ENCODE assay signal across 16 cellular contexts in genomic region chr11:62122076-62122475, GRCh38. TPM values are rescaled to one million over a fixed set of nuclear protein-coding genes. Genes with fewer than 3 reads are reported as not detected.
DNase-seq lines count a peak whose midpoint lies in the region; ATAC-seq, FAIRE-seq and TF ChIP-seq lines count a peak whose summit lies in the region.
"Had no signal": no experiment of that assay in that cellular context is flagged by ENCODE, and none has a peak within 500 bp of the region (broad histone marks: within the 10 kb centered on the region; RNA-seq: fewer than 3 reads in every experiment).

No MANE protein-coding gene starts in this region.

- peak overlapping the region in 1 of 2 donors; percentile 24 for H3K27ac Mint-ChIP-seq in natural killer cell treated with Interleukin-12 subunit alpha and Interleukin-12 subunit beta and Interleukin-15 and Interleukin-18, amount 100 ng/mL, for 72 hours
- H3K27ac Mint-ChIP-seq in natural killer cell, result no peak overlapping the region
- H3K27ac Mint-ChIP-seq in endodermal cell, result no peak overlapping the region
- H3K27ac Mint-ChIP-seq: CD8-positive, alpha-beta T cell had no signal

- no peak overlapping the region for H3K4me3 Mint-ChIP-seq in natural killer cell treated with Interleukin-12 subunit alpha and Interleukin-12 subunit beta and Interleukin-15 and Interleukin-18, amount 100 ng/mL, for 72 hours
- H3K4me3 Mint-ChIP-seq in natural killer cell (no peak overlapping the region), endodermal cell (no peak overlapping the region)
- H3K4me3 Mint-ChIP-seq: CD8-positive, alpha-beta T cell had no signal

- no peaks in the 10 kb centered on the region for H3K27me3 Mint-ChIP-seq in natural killer cell treated with Interleukin-12 subunit alpha and Interleukin-12 subunit beta and Interleukin-15 and Interleukin-18, amount 100 ng/mL, for 72 hours
- H3K27me3 Mint-ChIP-seq in natural killer cell (ENCODE audit: low read depth in 2 of 2) (peaks cover 0 to 6% of the 10 kb centered on the region in 2 donors), endodermal cell (ENCODE audit: insufficient read depth) (peaks cover 2% of the 10 kb centered on the region)

- H2AFZ ChIP-seq in OCI-LY1 (ENCODE audit: low read length), result no peak overlapping the region

- 58 to 73% methylated on average over 4 to 6 of the region's 6 CpGs for WGBS in endodermal cell (ENCODE audit: insufficient coverage in 1 of 2, insufficient read length in 1 of 2), 2 experiments

- no peaks in the 10 kb centered on the region for H3K36me3 Mint-ChIP-seq in natural killer cell treated with Interleukin-12 subunit alpha and Interleukin-12 subunit beta and Interleukin-15 and Interleukin-18, amount 100 ng/mL, for 72 hours
- H3K36me3 Mint-ChIP-seq in natural killer cell, result no peaks in the 10 kb centered on the region
- H3K36me3 Mint-ChIP-seq in endodermal cell (ENCODE audit: low read depth), result no peaks in the 10 kb centered on the region

- H3K9me2 ChIP-seq in OCI-LY1 (ENCODE audit: low read depth, low read length), result no peaks in the 10 kb centered on the region

- H3K27ac ChIP-seq in OCI-LY1 (ENCODE audit: low read depth, low read length, poor library complexity, severe bottlenecking) (no peak overlapping the region), endodermal cell (ENCODE audit: low read depth, low read length) (no peak overlapping the region), kidney (ENCODE audit: low read depth in 2 of 2, low read length in 2 of 2) (no peak overlapping the region)
- H3K27ac ChIP-seq: heart right ventricle, KMS-11 had no signal

- H3K9ac ChIP-seq in OCI-LY1 (ENCODE audit: low read length), result no peak overlapping the region
- H3K9ac ChIP-seq in endodermal cell (ENCODE audit: extremely low read depth, low read length, poor library complexity, severe bottlenecking), result no peak overlapping the region
- H3K9ac ChIP-seq in kidney (ENCODE audit: low read length in 2 of 2), result no peak overlapping the region
- H3K9ac ChIP-seq: KMS-11 had no signal

- H3K4me3 ChIP-seq in OCI-LY1 (ENCODE audit: low read depth, low read length, poor library complexity, severe bottlenecking) (no peak overlapping the region), endodermal cell (ENCODE audit: low read length) (no peak overlapping the region), kidney (ENCODE audit: low read length in 2 of 2) (no peak overlapping the region)
- H3K4me3 ChIP-seq: heart right ventricle had no signal

- no peaks in the 10 kb centered on the region for H3F3A ChIP-seq in OCI-LY1 (ENCODE audit: insufficient read depth, low read length)

- peaks cover 30% of the 10 kb centered on the region for H3K79me2 ChIP-seq in OCI-LY1 (ENCODE audit: insufficient read depth, low read length)

- no peaks in the 10 kb centered on the region for H4K20me1 ChIP-seq in OCI-LY1 (ENCODE audit: insufficient read depth, low read length)

- FAIRE-seq in kidney (lab: Jason Lieb, UNC), result no peak
- FAIRE-seq: GM12892 had no signal

- H3K4me1 Mint-ChIP-seq in natural killer cell treated with Interleukin-12 subunit alpha and Interleukin-12 subunit beta and Interleukin-15 and Interleukin-18, amount 100 ng/mL, for 72 hours (ENCODE audit: low read depth in 2 of 2), result peaks cover 13 to 23% of the 10 kb centered on the region in 2 donors
- peaks cover 20 to 27% of the 10 kb centered on the region in 2 donors for H3K4me1 Mint-ChIP-seq in natural killer cell
- H3K4me1 Mint-ChIP-seq in endodermal cell, result peaks cover 19% of the 10 kb centered on the region

- H3K9me3 ChIP-seq in OCI-LY1 (ENCODE audit: low read length) (no peaks in the 10 kb centered on the region), endodermal cell (ENCODE audit: control insufficient read depth, low read length) (no peaks in the 10 kb centered on the region), kidney (ENCODE audit: control insufficient read depth in 1 of 2, low read length in 2 of 2) (no peaks in the 10 kb centered on the region)
- H3K9me3 ChIP-seq: heart right ventricle had no signal

- no peak for ATAC-seq in natural killer cell treated with Interleukin-12 subunit alpha and Interleukin-12 subunit beta and Interleukin-15 and Interleukin-18, amount 100 ng/mL, for 72 hours
- ATAC-seq in natural killer cell, result no peak
- no peak for ATAC-seq in HG03342 (IDR thresholded peaks at IDR 0.05; ENCODE audit: unreplicated experiment)
- ATAC-seq: activated CD4-positive, CD25-positive, alpha-beta regulatory T cell treated with anti-CD3 and anti-CD28 coated beads, Interleukin-2, amount 50 U/mL, for 24 hours; CD8-positive, alpha-beta T cell; heart right ventricle; sciatic nerve had no signal

- peaks cover 13% of the 10 kb centered on the region; the same call in 1 of the 2 replicates for H3K36me3 ChIP-seq in OCI-LY1 (ENCODE audit: insufficient read depth, low read length)
- no peaks in the 10 kb centered on the region for H3K36me3 ChIP-seq in endodermal cell (ENCODE audit: control insufficient read depth, insufficient read depth, low read length)
- H3K36me3 ChIP-seq in kidney (ENCODE audit: control insufficient read depth in 1 of 2, insufficient read depth in 2 of 2, low read length in 2 of 2), result no peaks in the 10 kb centered on the region
- H3K36me3 ChIP-seq: heart right ventricle had no signal

- H3K4me2 ChIP-seq in OCI-LY1 (ENCODE audit: low read length), result no peak overlapping the region
- H3K4me2 ChIP-seq: KMS-11 had no signal

- peak; percentile 31 for DNase-seq in natural killer cell treated with Interleukin-12 subunit alpha and Interleukin-12 subunit beta and Interleukin-15 and Interleukin-18, amount 100 ng/mL, for 72 hours (ENCODE audit: low spot score)
- DNase-seq in natural killer cell (no peak), endodermal cell (peak; percentile 75), GF-D8 (lab: John Stamatoyannopoulos, UW) (no peak), kidney (no peak)
- DNase-seq in activated naive CD4-positive, alpha-beta T cell treated with Interleukin-2 at 50 U/mL for 16 hours, result no peak
- DNase-seq: activated gamma-delta T cell treated with Interleukin-2 at 50 U/mL for 16 hours; CD8-positive, alpha-beta T cell; heart right ventricle; NCI-H774 had no signal

- no peak for TF ChIP-seq CTCF in natural killer cell (IDR thresholded peaks at IDR 0.05)
- peak; percentile 49 for TF ChIP-seq CTCF in OCI-LY1 (IDR thresholded peaks at IDR 0.05; ENCODE audit: low read length)
- peak; percentile 67 for TF ChIP-seq CTCF in endodermal cell (conservative IDR thresholded peaks at IDR 0.05)
- no peak for TF ChIP-seq CTCF in kidney (IDR thresholded peaks at IDR 0.05; ENCODE audit: borderline replicate concordance, extremely low read depth, insufficient read depth)

- H3K4me1 ChIP-seq in OCI-LY1 (ENCODE audit: insufficient read depth, low read length, severe bottlenecking) (peaks cover 19% of the 10 kb centered on the region), endodermal cell (ENCODE audit: control insufficient read depth, insufficient read depth, low read length) (peaks cover 10% of the 10 kb centered on the region), kidney (ENCODE audit: control insufficient read depth in 1 of 2, insufficient read depth in 1 of 2, low read depth in 1 of 2, low read length in 2 of 2) (peaks cover 4 to 8% of the 10 kb centered on the region in 2 donors)

- intact Hi-C loops in natural killer cell (cut with micrococcal nuclease) (no loop called here), kidney (cut with DNase I) (no loop called here)

- H3K9me3 Mint-ChIP-seq in natural killer cell treated with Interleukin-12 subunit alpha and Interleukin-12 subunit beta and Interleukin-15 and Interleukin-18, amount 100 ng/mL, for 72 hours, result no peaks in the 10 kb centered on the region
- H3K9me3 Mint-ChIP-seq in natural killer cell (no peaks in the 10 kb centered on the region), endodermal cell (no peaks in the 10 kb centered on the region)
- H3K9me3 Mint-ChIP-seq: CD8-positive, alpha-beta T cell had no signal

- H3K27me3 ChIP-seq in OCI-LY1 (ENCODE audit: insufficient read depth, low read length), result no peaks in the 10 kb centered on the region; the same call in 1 of the 2 replicates
- H3K27me3 ChIP-seq in endodermal cell (ENCODE audit: control insufficient read depth, insufficient read depth, low read length, poor library complexity, severe bottlenecking), result no peaks in the 10 kb centered on the region
- H3K27me3 ChIP-seq: heart right ventricle had no signal

RNA-seq across cellular contexts. Expression of gene INCENP, which starts 1.7 kb away (rescaled TPM):
- 100 to 1,000 TPM in 1 of 2 donors, 10 to 100 TPM in 1; 74.4 to 135 TPM for total RNA-seq in natural killer cell treated with Interleukin-12 subunit alpha and Interleukin-12 subunit beta and Interleukin-15 and Interleukin-18, amount 100 ng/mL, for 72 hours
- total RNA-seq in natural killer cell, result 10 to 100 TPM; 24.4 to 47.6 (median 27.3) TPM
- total RNA-seq in endodermal cell, result 100 to 1,000 TPM in 1 of 2 donors, 10 to 100 TPM in 1; 58.1 to 115 TPM
- 83.6 TPM for polyA plus RNA-seq in endodermal cell (2013, experiment 1 of 2)
- 83.0 TPM for polyA plus RNA-seq in endodermal cell (2013, experiment 2 of 2)
- 17.5 TPM for total RNA-seq in kidney
- polyA plus RNA-seq in kidney (ENCODE audit: insufficient read depth, low read depth, low replicate concordance), result 2.9 TPM

Comparison
In these comparisons a context has a peak if more than half of its experiments do, and no peak if none do; other contexts are left out.
1. DNase-seq: peak in natural killer cell treated with Interleukin-12 subunit alpha and Interleukin-12 subunit beta and Interleukin-15 and Interleukin-18, amount 100 ng/mL, for 72 hours (single experiment) and endodermal cell (single experiment); none in natural killer cell (single experiment), GF-D8 (single experiment), activated naive CD4-positive, alpha-beta T cell treated with Interleukin-2 at 50 U/mL for 16 hours (single experiment) and kidney (single experiment).
2. CTCF ChIP-seq: peak in OCI-LY1 (single experiment) and endodermal cell (single experiment); none in natural killer cell (single experiment) and kidney (single experiment).